7 cellular contexts compared by ENCODE assay signal in genomic region chr16:21857656-21858055, GRCh38. TPM values are rescaled to one million over a fixed set of nuclear protein-coding genes. Genes with fewer than 3 reads are reported as not detected.
DNase-seq lines count a peak whose midpoint lies in the region; ATAC-seq, FAIRE-seq and TF ChIP-seq lines count a peak whose summit lies in the region.
"Not testable (repeated sequence)": the region's sequence is repeated elsewhere in the genome, so short reads cannot be mapped to it uniquely, and the experiment has no call there.

NPIPB4 (minus strand) TSS chr16:21857756; CDS start chr16:21857378, 378 bp downstream.

- H3K4me3 ChIP-seq in GM12878, esophagus squamous epithelium, stomach: not testable (repeated sequence)

- H3K27me3 Mint-ChIP-seq in activated CD4-positive, alpha-beta T cell treated with anti-CD3 and anti-CD28 coated beads, Interleukin-2, amount 10 ng/mL, durations not matched to agents 24 days and 14 days; neural crest cell (ENCODE audit: low read depth): not testable (repeated sequence)

- not testable (repeated sequence) for H3K27ac Mint-ChIP-seq in activated CD4-positive, alpha-beta T cell treated with anti-CD3 and anti-CD28 coated beads, Interleukin-2, amount 10 ng/mL, durations not matched to agents 24 days and 14 days; neural crest cell (ENCODE audit: unreplicated experiment)

- SMC1A ChIA-PET in GM12878 (lab: Charles Lee; ENCODE audit: uncharacterized antibody, unreplicated experiment) = not testable (repeated sequence)

- not testable (repeated sequence) for TF ChIP-seq POLR2A in GM12878 (IDR thresholded peaks at IDR 0.05; ENCODE audit: low read depth, low read length); esophagus squamous epithelium (IDR thresholded peaks at IDR 0.05); stomach (IDR thresholded peaks at IDR 0.05)

- intact Hi-C loops in activated CD4-positive, alpha-beta T cell treated with anti-CD3 and anti-CD28 coated beads, Interleukin-2, amount 10 ng/mL, durations not matched to agents 24 days and 14 days (cut with micrococcal nuclease); GM12878 (cut with micrococcal nuclease; ENCODE audit: unreplicated experiment); esophagus squamous epithelium (cut with DNase I); left colon (cut with DNase I, micrococcal nuclease); stomach (cut with DNase I; ENCODE audit: low total_unique reads): not testable (repeated sequence)

- not testable (repeated sequence) for DNase-seq in HT-29 (ENCODE audit: low spot score); activated CD4-positive, alpha-beta T cell treated with anti-CD3 and anti-CD28 coated beads, Interleukin-2, amount 10 ng/mL, durations not matched to agents 24 days and 14 days; GM12878 (ENCODE audit: low read depth, low spot score); esophagus squamous epithelium (lab: John Stamatoyannopoulos, UW); left colon; neural crest cell (ENCODE audit: low read depth, low spot score); stomach

- RAD21 ChIA-PET in GM12878 (lab: Charles Lee; ENCODE audit: unreplicated experiment) = not testable (repeated sequence)

- H3K9me3 Mint-ChIP-seq in activated CD4-positive, alpha-beta T cell treated with anti-CD3 and anti-CD28 coated beads, Interleukin-2, amount 10 ng/mL, durations not matched to agents 24 days and 14 days; neural crest cell: not testable (repeated sequence)

- WGBS in GM12878 (ENCODE audit: insufficient coverage, insufficient replicate concordance, low lambda C conversion rate, missing lambda C conversion rate) = no CpG with 5 or more reads among the region's 5 CpGs
- no CpG with 5 or more reads among the region's 5 CpGs for WGBS in esophagus squamous epithelium, 2 donors
- WGBS in stomach, 5 donors = no CpG with 5 or more reads among the region's 5 CpGs

- in situ Hi-C loops in GM12878 (cut with MboI) = not testable (repeated sequence)

- H3K9ac ChIP-seq in GM12878 (ENCODE audit: control insufficient read depth, insufficient read depth, low read length) = not testable (repeated sequence)

- not testable (repeated sequence) for H3K4me2 ChIP-seq in GM12878 (ENCODE audit: control insufficient read depth, insufficient read depth)

- H3K79me2 ChIP-seq in GM12878 (ENCODE audit: control insufficient read depth, insufficient read depth, low read length) = not testable (repeated sequence)

- not testable (repeated sequence) for H3K4me1 ChIP-seq in GM12878 (ENCODE audit: control insufficient read depth, insufficient read depth, low read length); esophagus squamous epithelium; stomach

- H3K9me3 ChIP-seq in GM12878 (replicated peaks; ENCODE audit: control insufficient read depth, insufficient read depth, low read length); esophagus squamous epithelium; stomach: not testable (repeated sequence)

- not testable (repeated sequence) for H3K4me3 Mint-ChIP-seq in activated CD4-positive, alpha-beta T cell treated with anti-CD3 and anti-CD28 coated beads, Interleukin-2, amount 10 ng/mL, durations not matched to agents 24 days and 14 days; neural crest cell

- POLR2A ChIA-PET in GM12878 (lab: Charles Lee) = not testable (repeated sequence)

- not testable (repeated sequence) for ATAC-seq in GM12878, left colon

- CTCF ChIA-PET in GM12878 (lab: Yijun Ruan, JAX) = not testable (repeated sequence)

- TF ChIP-seq CTCF in GM12878 (IDR thresholded peaks at IDR 0.05 in 2 of 3, conservative IDR thresholded peaks at IDR 0.05 in 1 of 3; ENCODE audit: control insufficient read depth in 2 of 3, extremely low read depth in 1 of 3, insufficient read depth in 1 of 3, low read depth in 3 of 3, low read length in 3 of 3); esophagus squamous epithelium (IDR thresholded peaks at IDR 0.05); neural crest cell (conservative IDR thresholded peaks at IDR 0.05); stomach (IDR thresholded peaks at IDR 0.05): not testable (repeated sequence)

- BruUV-seq in GM12878 (replicated peaks; lab: Mats Ljungman, UMichigan) = not testable (repeated sequence)

- H3K36me3 Mint-ChIP-seq in activated CD4-positive, alpha-beta T cell treated with anti-CD3 and anti-CD28 coated beads, Interleukin-2, amount 10 ng/mL, durations not matched to agents 24 days and 14 days (ENCODE audit: low read depth); neural crest cell (ENCODE audit: low read depth): not testable (repeated sequence)

- TF ChIP-seq EP300 in GM12878 (IDR thresholded peaks at IDR 0.05; ENCODE audit: borderline replicate concordance in 1 of 2, control insufficient read depth in 1 of 2, low read depth in 2 of 2, low read length in 2 of 2); stomach (IDR thresholded peaks at IDR 0.05): not testable (repeated sequence)

- H3K27ac ChIP-seq in GM12878 (ENCODE audit: control insufficient read depth, insufficient read depth); esophagus squamous epithelium; stomach: not testable (repeated sequence)

- H3K4me1 Mint-ChIP-seq in activated CD4-positive, alpha-beta T cell treated with anti-CD3 and anti-CD28 coated beads, Interleukin-2, amount 10 ng/mL, durations not matched to agents 24 days and 14 days; neural crest cell: not testable (repeated sequence)

- not testable (repeated sequence) for H3K36me3 ChIP-seq in GM12878 (ENCODE audit: control insufficient read depth in 2 of 2, insufficient read depth in 2 of 2, low read length in 1 of 2); esophagus squamous epithelium; stomach

- not testable (repeated sequence) for H2AFZ ChIP-seq in GM12878 (ENCODE audit: control insufficient read depth, low read depth, low read length)

- FAIRE-seq in GM12878 (lab: Jason Lieb, UNC) = not testable (repeated sequence)

- not testable (repeated sequence) for H4K20me1 ChIP-seq in GM12878 (ENCODE audit: control insufficient read depth, insufficient read depth)

- H3K27me3 ChIP-seq in GM12878 (replicated peaks in 1 of 2; ENCODE audit: control insufficient read depth in 2 of 2, insufficient read depth in 2 of 2, low read length in 1 of 2); esophagus squamous epithelium; stomach: not testable (repeated sequence)

- not testable (repeated sequence) for TF ChIP-seq RAD21 in GM12878 (IDR thresholded peaks at IDR 0.05; ENCODE audit: insufficient read depth, low read depth, low read length)

RNA-seq across cellular contexts. Expression of gene NPIPB4, which starts in this region (rescaled TPM):
- 23.8 and 36.5 TPM in 2 replicates for total RNA-seq in HT-29 (2014; rRNA removed; shearing (Covaris generic))
- 202 and 221 TPM in 2 replicates for total RNA-seq in activated CD4-positive, alpha-beta T cell treated with anti-CD3 and anti-CD28 coated beads, Interleukin-2, amount 10 ng/mL, durations not matched to agents 24 days and 14 days
- 629 and 780 TPM in 2 replicates for total RNA-seq in GM12878 (2013; cell fraction: nucleolus; rRNA removed)
- 17.7 and 21.0 TPM in 2 replicates for total RNA-seq in GM12878 (2014; rRNA removed)
- total RNA-seq in GM12878 (2014; rRNA removed; fragmentation: Illumina TruSeq; extraction: Trizol) = 41.2 and 47.0 TPM in 2 replicates
- total RNA-seq in GM12878 (2021) = 67.4 and 107 TPM in 2 replicates
- 39.0 TPM for polyA plus RNA-seq in GM12878 (2011; ENCODE audit: low read depth)
- 124 and 130 TPM in 2 replicates for polyA plus RNA-seq in GM12878 (2011; rRNA removed)
- 78.8 and 104 TPM in 2 replicates for polyA plus RNA-seq in GM12878 (2011; cell fraction: cytosol; rRNA removed)
- 259 and 305 TPM in 2 replicates for polyA plus RNA-seq in GM12878 (2011; cell fraction: nucleus; rRNA removed)
- polyA plus RNA-seq in GM12878 (2012) = 42.8 and 88.5 TPM in 2 replicates
- polyA plus RNA-seq in GM12878 (2014; fragmentation: Illumina TruSeq; extraction: Trizol) = 45.2 and 52.4 TPM in 2 replicates
- polyA plus RNA-seq in GM12878 (2014; fragmentation: Nextera tagmentation; extraction: Ambion mirVana) = 1 to 10 TPM; 1.3 to 2.5 TPM
- polyA plus RNA-seq in GM12878 (2014; rRNA removed) = 38.8 and 40.0 TPM in 2 replicates
- 10 to 100 TPM; 29.1 to 42.0 TPM for polyA plus RNA-seq in GM12878 (2016; fragmentation: Nextera tagmentation; extraction: Ambion mirVana)
- polyA minus RNA-seq in GM12878 (2011; rRNA and poly(A)+ RNA removed) = 198 and 223 TPM in 2 replicates
- polyA minus RNA-seq in GM12878 (2011; cell fraction: cytosol; rRNA and poly(A)+ RNA removed) = 92.6 and 102 TPM in 2 replicates
- 220 and 302 TPM in 2 replicates for polyA minus RNA-seq in GM12878 (2011; cell fraction: nucleus; rRNA and poly(A)+ RNA removed)
- 10 to 100 TPM in 3 of 4 donors, 1 to 10 TPM in 1; 8.7 to 76.9 (median 27.9) TPM for total RNA-seq in esophagus squamous epithelium
- 100 to 1,000 TPM; 145 to 202 TPM for total RNA-seq in left colon
- 100 and 113 TPM in 2 replicates for total RNA-seq in neural crest cell
- 100 to 1,000 TPM in 4 of 5 donors, 10 to 100 TPM in 1; 46.4 to 215 (median 124) TPM for total RNA-seq in stomach
- 10 to 100 TPM in 1 of 3 donors, 1 to 10 TPM in 2; 4.1 to 16.0 (median 4.9) TPM for polyA plus RNA-seq in stomach
